ENCODE assay signal across 11 cellular contexts in genomic region chr2:222993920-222994650, GRCh38. TPM values are rescaled to one million over a fixed set of nuclear protein-coding genes. Genes with fewer than 3 reads are reported as not detected.
DNase-seq lines count a peak whose midpoint lies in the region; ATAC-seq and TF ChIP-seq lines count a peak whose summit lies in the region.
"Had no signal": no experiment of that assay in that cellular context is flagged by ENCODE, and none has a peak within 500 bp of the region (broad histone marks: within the 10 kb centered on the region; RNA-seq: fewer than 3 reads in every experiment).

No MANE protein-coding gene starts in this region.

- H3K27ac Mint-ChIP-seq in CD8-positive, alpha-beta T cell = no peak overlapping the region

- TF ChIP-seq CTCF in CD8-positive, alpha-beta T cell (IDR thresholded peaks at IDR 0.05) = no peak

- H3K27ac ChIP-seq in CD8-positive, alpha-beta T cell (ENCODE audit: low read depth, low read length) = no peak overlapping the region

- POLR2A ChIA-PET in CD8-positive, alpha-beta T cell (lab: Charles Lee) = no interaction called here

- no peaks in the 10 kb centered on the region for H3K9me3 ChIP-seq in CD8-positive, alpha-beta T cell (ENCODE audit: low read length)

- in situ Hi-C loops in ACHN (cut with HindIII; ENCODE audit: low pct_ligation_motif_present, low pct_unique_long_range_greater_than_20kb, low sequenced_read_pairs) = no loop called here

- no peak overlapping the region for H3K4me3 ChIP-seq in CD8-positive, alpha-beta T cell (ENCODE audit: low read depth, low read length)

- H3K4me1 Mint-ChIP-seq in CD8-positive, alpha-beta T cell (ENCODE audit: low read depth) = no peaks in the 10 kb centered on the region

- no peaks in the 10 kb centered on the region for H3K4me1 ChIP-seq in CD8-positive, alpha-beta T cell (ENCODE audit: insufficient read depth, low read length)

- CTCF ChIA-PET in CD8-positive, alpha-beta T cell (lab: Charles Lee) = no interaction called here

- intact Hi-C loops in CD8-positive, alpha-beta T cell (cut with DNase I, micrococcal nuclease) = no loop called here

- no peaks in the 10 kb centered on the region for H3K36me3 ChIP-seq in CD8-positive, alpha-beta T cell (ENCODE audit: insufficient read depth, low read length)

- peak; percentile 72 for DNase-seq in AG08396 (ENCODE audit: low spot score)
- peak; percentile 70 for DNase-seq in SHP77 treated with DMSO at 0.1 percent for 48 hours (lab: John Stamatoyannopoulos, UW)
- DNase-seq in fibroblast of the conjunctiva (ENCODE audit: low read depth) = peak; percentile 97
- peak; percentile 86 for DNase-seq in occipital lobe (lab: John Stamatoyannopoulos, UW)
- no peak for DNase-seq in CD8-positive, alpha-beta T cell
- DNase-seq in ACHN = no peak
- DNase-seq: DMS153 had no signal

- peaks cover 17% of the 10 kb centered on the region for H3K27me3 Mint-ChIP-seq in CD8-positive, alpha-beta T cell (ENCODE audit: low read depth)

- H3K36me3 Mint-ChIP-seq in CD8-positive, alpha-beta T cell = no peaks in the 10 kb centered on the region

- H3K27me3 ChIP-seq in CD8-positive, alpha-beta T cell (ENCODE audit: insufficient read depth, low read length) = no peaks in the 10 kb centered on the region

- H3K9me3 Mint-ChIP-seq in CD8-positive, alpha-beta T cell = no peaks in the 10 kb centered on the region

- ATAC-seq in CD8-positive, alpha-beta T cell = no peak
- ATAC-seq in GM18858 (IDR thresholded peaks at IDR 0.05; ENCODE audit: unreplicated experiment) (no peak), HG03457 (IDR thresholded peaks at IDR 0.05; ENCODE audit: unreplicated experiment) (no peak)

- no peak overlapping the region for H3K4me3 Mint-ChIP-seq in CD8-positive, alpha-beta T cell

RNA-seq across cellular contexts. Expression of gene KCNE4, which starts 57.9 kb away (rescaled TPM):
- total RNA-seq in occipital lobe = 3.7 TPM
- total RNA-seq in CD8-positive, alpha-beta T cell = not detected
- total RNA-seq: activated CD8-positive, alpha-beta memory T cell treated with anti-CD3 and anti-CD28 coated beads for 36 hours; pulmonary artery endothelial cell had no signal

Comparison
In these comparisons a context has a peak if more than half of its experiments do, and no peak if none do; other contexts are left out.
1. DNase-seq: peak in AG08396 (single experiment), SHP77 treated with DMSO at 0.1 percent for 48 hours (single experiment), fibroblast of the conjunctiva (single experiment) and occipital lobe (single experiment); none in CD8-positive, alpha-beta T cell (0 of 7) and ACHN (single experiment).